In genomic region chr7:46079421-46079820, GRCh38 we compare ENCODE assay signal across 23 cellular contexts.
"Had no signal": no experiment of that assay in that cellular context is flagged by ENCODE, and none has a peak within 500 bp of the region (broad histone marks: within the 10 kb centered on the region; RNA-seq: fewer than 3 reads in every experiment).

No MANE protein-coding gene starts in this region.

- H2AFZ ChIP-seq: neural progenitor cell, parathyroid adenoma had no signal

- H3K36me3 ChIP-seq: neural progenitor cell, ovary, right lobe of liver, sigmoid colon, stomach, thoracic aorta, thyroid gland, tibial nerve, upper lobe of right lung, uterus had no signal

- ATAC-seq: natural killer cell; psoas muscle; right cardiac atrium; right lobe of liver; stimulated activated effector memory CD8-positive, alpha-beta T cell treated with anti-CD3 and anti-CD28 coated beads, Interleukin-12 subunit alpha, Interleukin-12 subunit beta, amount 100 ng/mL, for 72 hours; stimulated activated naive B cell treated with anti-CD40 and anti-IgM and Interleukin-4, amounts not matched to agents 10 μg/mL and 1 μg/mL and 100 μg/mL, for 72 hours; upper lobe of right lung had no signal

- DNase-seq: natural killer cell; occipital lobe; ovary; psoas muscle; right cardiac atrium; right lobe of liver; sigmoid colon; small intestine; stimulated activated CD4-positive, alpha-beta T cell treated with anti-CD3 and anti-CD28 coated beads, Interleukin-15, amount 100 ng/mL, for 24 hours; stimulated activated CD4-positive, alpha-beta T cell treated with anti-CD3 and anti-CD28 coated beads, Interleukin-2, amount 100 ng/mL, for 24 hours; stimulated activated CD4-positive, alpha-beta T cell treated with anti-CD3 and anti-CD28 coated beads, Interleukin-2, amount 100 ng/mL, for 48 hours; stimulated activated CD4-positive, alpha-beta T cell treated with anti-CD3 and anti-CD28 coated beads, Interleukin-4, amount 100 ng/mL, for 24 hours; stimulated activated naive B cell treated with anti-CD40 and anti-IgM and Interleukin-4, amounts not matched to agents 10 μg/mL and 1 μg/mL and 100 μg/mL, for 72 hours; stimulated activated naive CD4-positive, alpha-beta T cell treated with Interleukin-2 at 50 U/mL for 16 hours; stomach; thyroid gland; upper lobe of right lung; uterus had no signal

- H3K27ac ChIP-seq: neural progenitor cell, ovary, parathyroid adenoma, psoas muscle, right lobe of liver, sigmoid colon, stomach, thoracic aorta, thyroid gland, tibial nerve, upper lobe of right lung, uterus had no signal

- H3K4me1 ChIP-seq: neural progenitor cell, parathyroid adenoma, psoas muscle, right lobe of liver, sigmoid colon, stomach, thyroid gland, tibial nerve, upper lobe of right lung, uterus had no signal

- H3K4me3 ChIP-seq: neural progenitor cell, ovary, psoas muscle, right lobe of liver, sigmoid colon, stomach, thoracic aorta, thyroid gland, tibial nerve, upper lobe of right lung, uterus had no signal

- H3K9ac ChIP-seq: neural progenitor cell, parathyroid adenoma had no signal

- H3K27me3 ChIP-seq: neural progenitor cell, ovary, right lobe of liver, sigmoid colon, stomach, thyroid gland, tibial nerve, upper lobe of right lung, uterus had no signal

- H3K4me2 ChIP-seq: neural progenitor cell had no signal

- H3K79me2 ChIP-seq: parathyroid adenoma had no signal

- FAIRE-seq: small intestine had no signal

- H3K9me3 ChIP-seq: ovary, psoas muscle, right lobe of liver, sigmoid colon, stomach, thoracic aorta, thyroid gland, tibial nerve, upper lobe of right lung, uterus had no signal
